11 cellular contexts compared by ENCODE assay signal in the genomic region with DNA sequence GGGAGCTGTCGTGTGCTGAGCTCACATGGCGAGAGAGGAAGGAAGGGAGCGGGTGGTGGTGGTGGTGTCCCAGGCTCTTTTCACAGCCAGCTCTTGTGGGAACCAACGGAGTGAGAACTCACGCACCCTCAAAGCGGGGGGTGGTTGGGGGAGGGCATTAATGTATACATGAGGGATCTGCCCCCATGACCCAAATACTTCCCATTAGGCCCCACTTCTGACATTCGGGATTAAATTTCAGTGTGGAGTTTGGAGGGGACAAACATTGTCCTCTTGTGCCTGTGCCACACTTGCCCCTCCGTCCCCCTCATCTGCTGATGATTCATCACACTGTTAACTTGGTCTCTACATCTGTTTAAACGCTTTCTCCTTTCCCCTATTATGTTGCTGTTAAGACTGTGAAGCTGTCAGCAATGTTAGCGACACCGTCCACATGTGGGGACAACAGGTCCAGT. TPM values are rescaled to one million over a fixed set of nuclear protein-coding genes. Genes with fewer than 3 reads are reported as not detected.
DNase-seq lines count a peak whose midpoint lies in the region; ATAC-seq and TF ChIP-seq lines count a peak whose summit lies in the region.
"Had no signal": no experiment of that assay in that cellular context is flagged by ENCODE, and none has a peak within 500 bp of the region (broad histone marks: within the 10 kb centered on the region; RNA-seq: fewer than 3 reads in every experiment).

No MANE protein-coding gene starts in this region.

- H2AFZ ChIP-seq in KMS-11 (ENCODE audit: low read depth), result no peak overlapping the region

- peak overlapping the region; percentile 97 for H3K27ac Mint-ChIP-seq in CD8-positive, alpha-beta T cell
- peak overlapping the region; percentile 74 to 92 for H3K27ac Mint-ChIP-seq in activated naive CD4-positive, alpha-beta T cell treated with anti-CD3 and anti-CD28 coated beads, Interleukin-2, amount 50 U/mL, for 72 hours
- peak overlapping the region; percentile 95 for H3K27ac Mint-ChIP-seq in nephron progenitor cell

- DNase-seq in CD8-positive, alpha-beta T cell, result peak in 1 of 7 experiments; percentile 38
- peak in 1 of 2 donors; percentile 53 for DNase-seq in activated naive CD4-positive, alpha-beta T cell treated with anti-CD3 and anti-CD28 coated beads, Interleukin-2, amount 50 U/mL, for 72 hours (ENCODE audit: low spot score in 2 of 2)
- no peak for DNase-seq in nephron progenitor cell
- DNase-seq in A673 (ENCODE audit: low spot score), result no peak
- no peak for DNase-seq in caudate nucleus (lab: John Stamatoyannopoulos, UW)
- DNase-seq: brain microvascular endothelial cell, NCI-H524 had no signal

- H3K9me3 Mint-ChIP-seq in CD8-positive, alpha-beta T cell, result no peaks in the 10 kb centered on the region
- no peaks in the 10 kb centered on the region for H3K9me3 Mint-ChIP-seq in activated naive CD4-positive, alpha-beta T cell treated with anti-CD3 and anti-CD28 coated beads, Interleukin-2, amount 50 U/mL, for 72 hours
- no peaks in the 10 kb centered on the region for H3K9me3 Mint-ChIP-seq in nephron progenitor cell

- H3K9ac ChIP-seq in KMS-11, result peak overlapping the region; percentile 67; the same call in 1 of the 2 replicates

- H3K9me3 ChIP-seq in CD8-positive, alpha-beta T cell (ENCODE audit: low read length), result no peaks in the 10 kb centered on the region
- H3K9me3 ChIP-seq in A673 (ENCODE audit: low read depth, low read length, poor library complexity, severe bottlenecking), result no peaks in the 10 kb centered on the region
- H3K9me3 ChIP-seq: gastroesophageal sphincter had no signal

- BruUV-seq in A673 (replicated peaks; lab: Mats Ljungman, UMichigan), result no TSS peak

- peak overlapping the region; percentile 3 for H3K4me3 ChIP-seq in CD8-positive, alpha-beta T cell (ENCODE audit: low read depth, low read length)
- H3K4me3 ChIP-seq in KMS-11 (IDR thresholded peaks at IDR 0.05; ENCODE audit: insufficient read depth, low read depth, low read length), result no peak overlapping the region
- H3K4me3 ChIP-seq in A673 (ENCODE audit: low read depth, low read length, poor library complexity, severe bottlenecking), result no peak overlapping the region
- H3K4me3 ChIP-seq: gastroesophageal sphincter had no signal

- intact Hi-C loops in CD8-positive, alpha-beta T cell (cut with DNase I, micrococcal nuclease), result loop anchor here (1.0 to 10.0 kb wide), 6 partner anchors 9 to 752 kb away; a partner anchor contains a TSS
- intact Hi-C loops in A673 (cut with micrococcal nuclease; ENCODE audit: unreplicated experiment), result no loop called here

- no peak for TF ChIP-seq CTCF in CD8-positive, alpha-beta T cell (IDR thresholded peaks at IDR 0.05)
- TF ChIP-seq CTCF in KMS-11 (conservative IDR thresholded peaks at IDR 0.05; ENCODE audit: low read depth, low read length), result no peak
- TF ChIP-seq CTCF in nephron progenitor cell (IDR thresholded peaks at IDR 0.05), result no peak
- no peak for TF ChIP-seq CTCF in A673 (conservative IDR thresholded peaks at IDR 0.05; ENCODE audit: low read depth, low read length)

- H3K4me3 Mint-ChIP-seq in CD8-positive, alpha-beta T cell, result peak overlapping the region; percentile 86
- H3K4me3 Mint-ChIP-seq in nephron progenitor cell, result no peak overlapping the region

- peaks cover 88% of the 10 kb centered on the region for H3K4me1 ChIP-seq in CD8-positive, alpha-beta T cell (ENCODE audit: insufficient read depth, low read length)
- H3K4me1 ChIP-seq in KMS-11 (ENCODE audit: low read depth, poor library complexity, severe bottlenecking) (peaks cover 99% of the 10 kb centered on the region), A673 (ENCODE audit: insufficient read depth, low read length, poor library complexity, severe bottlenecking) (peaks cover 32% of the 10 kb centered on the region)

- no peaks in the 10 kb centered on the region for H4K20me1 ChIP-seq in KMS-11 (ENCODE audit: insufficient read depth)

- no peaks in the 10 kb centered on the region for H3K27me3 ChIP-seq in CD8-positive, alpha-beta T cell (ENCODE audit: insufficient read depth, low read length)
- H3K27me3 ChIP-seq in KMS-11 (ENCODE audit: insufficient read depth, low read depth) (no peaks in the 10 kb centered on the region), A673 (replicated peaks; ENCODE audit: insufficient read depth, low read depth, low read length, poor library complexity) (no peaks in the 10 kb centered on the region)
- H3K27me3 ChIP-seq: brain microvascular endothelial cell, gastroesophageal sphincter had no signal

- CTCF ChIA-PET in CD8-positive, alpha-beta T cell (lab: Charles Lee), result interaction anchor here (0.9 to 6.5 kb wide), 11 partner anchors 11 to 101 kb away, joined by 3 to 47 read pairs (median 4); no protein-coding TSS in a partner anchor
- CTCF ChIA-PET in A673 (lab: Charles Lee), result no interaction called here

- H3K27me3 Mint-ChIP-seq in CD8-positive, alpha-beta T cell (ENCODE audit: low read depth), result no peaks in the 10 kb centered on the region
- no peaks in the 10 kb centered on the region for H3K27me3 Mint-ChIP-seq in nephron progenitor cell (ENCODE audit: low read depth, poor library complexity)

- peak overlapping the region; percentile 59 for H3K27ac ChIP-seq in CD8-positive, alpha-beta T cell (ENCODE audit: low read depth, low read length)
- H3K27ac ChIP-seq in KMS-11 (peak overlapping the region; percentile 97), A673 (ENCODE audit: low read depth, low read length, poor library complexity, severe bottlenecking) (no peak overlapping the region), caudate nucleus (ENCODE audit: low read depth, low read length) (no peak overlapping the region)
- H3K27ac ChIP-seq: brain microvascular endothelial cell had no signal

- no peaks in the 10 kb centered on the region for H3K36me3 ChIP-seq in CD8-positive, alpha-beta T cell (ENCODE audit: insufficient read depth, low read length)
- H3K36me3 ChIP-seq in KMS-11 (ENCODE audit: insufficient read depth) (no peaks in the 10 kb centered on the region), A673 (ENCODE audit: insufficient read depth, low read length, poor library complexity, severe bottlenecking) (no peaks in the 10 kb centered on the region)
- H3K36me3 ChIP-seq: brain microvascular endothelial cell, gastroesophageal sphincter had no signal

- peak overlapping the region; percentile 94 for H3K4me2 ChIP-seq in KMS-11

- H3K36me3 Mint-ChIP-seq in CD8-positive, alpha-beta T cell, result peaks cover 15% of the 10 kb centered on the region
- peaks cover 0 to 8% of the 10 kb centered on the region in 2 donors for H3K36me3 Mint-ChIP-seq in activated naive CD4-positive, alpha-beta T cell treated with anti-CD3 and anti-CD28 coated beads, Interleukin-2, amount 50 U/mL, for 72 hours
- peaks cover 34% of the 10 kb centered on the region for H3K36me3 Mint-ChIP-seq in nephron progenitor cell (ENCODE audit: low read depth)

- ATAC-seq in CD8-positive, alpha-beta T cell, result no peak
- ATAC-seq in activated naive CD4-positive, alpha-beta T cell treated with anti-CD3 and anti-CD28 coated beads, Interleukin-2, amount 50 U/mL, for 72 hours, result no peak
- no peak for ATAC-seq in GM21619 (IDR thresholded peaks at IDR 0.05; ENCODE audit: unreplicated experiment)
- ATAC-seq in HG03520 (IDR thresholded peaks at IDR 0.05; ENCODE audit: unreplicated experiment), result no peak
- ATAC-seq: gastroesophageal sphincter had no signal

- POLR2A ChIA-PET in CD8-positive, alpha-beta T cell (lab: Charles Lee), result interaction anchor here (4.0 to 5.9 kb wide), 3 partner anchors 10 to 15 kb away, joined by 20 to 61 read pairs (median 52); no protein-coding TSS in a partner anchor
- POLR2A ChIA-PET in A673 (lab: Charles Lee; ENCODE audit: low non-redundant PET), result no interaction called here

- H3K4me1 Mint-ChIP-seq in CD8-positive, alpha-beta T cell (ENCODE audit: low read depth), result peaks cover 88% of the 10 kb centered on the region
- H3K4me1 Mint-ChIP-seq in nephron progenitor cell, result peaks cover 51% of the 10 kb centered on the region

- H3K79me2 ChIP-seq in KMS-11 (ENCODE audit: insufficient read depth, low read depth), result peaks cover 63% of the 10 kb centered on the region

RNA-seq across cellular contexts. Expression of a gene that starts 22.5 kb away (rescaled TPM):
- 10 to 100 TPM; 60.3 to 67.5 TPM for total RNA-seq in CD8-positive, alpha-beta T cell
- 10 to 100 TPM; 46.6 to 48.1 TPM for total RNA-seq in activated naive CD4-positive, alpha-beta T cell treated with anti-CD3 and anti-CD28 coated beads, Interleukin-2, amount 50 U/mL, for 72 hours
- 33.5 and 39.9 TPM in 2 replicates for total RNA-seq in A673 (2021)

Comparison
In these comparisons a context has a peak if more than half of its experiments do, and no peak if none do; other contexts are left out.
1. H3K27ac ChIP-seq: peak in CD8-positive, alpha-beta T cell (single experiment) and KMS-11 (single experiment); none in A673 (single experiment) and caudate nucleus (single experiment).
2. Peak in every context shown above with its lines, with median percentiles within 50 percentile points of each other: H3K27ac Mint-ChIP-seq.